In the genomic region with DNA sequence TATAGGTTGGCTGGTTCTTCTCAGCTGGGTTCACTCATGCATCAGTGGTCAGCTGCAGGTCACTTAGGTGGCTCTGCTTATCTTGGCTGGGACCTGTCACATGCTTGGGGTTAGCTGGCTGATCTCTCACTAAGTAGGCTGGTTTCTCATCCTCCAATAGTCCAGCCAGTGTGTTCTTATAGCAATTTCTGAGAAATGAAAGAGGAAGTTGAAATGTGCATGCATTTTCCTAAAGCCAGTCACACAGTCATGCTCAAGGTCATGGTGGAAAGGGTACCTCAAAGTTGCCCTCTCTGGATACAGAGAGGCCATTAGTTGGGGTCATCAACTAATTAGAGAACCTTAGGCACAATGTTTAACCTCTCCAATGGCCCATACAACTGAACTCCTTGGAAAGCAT, we compare ENCODE assay signal across 10 cellular contexts.
DNase-seq lines count a peak whose midpoint lies in the region; ATAC-seq and TF ChIP-seq lines count a peak whose summit lies in the region.
"Had no signal": no experiment of that assay in that cellular context is flagged by ENCODE, and none has a peak within 500 bp of the region (broad histone marks: within the 10 kb centered on the region; RNA-seq: fewer than 3 reads in every experiment).

No MANE protein-coding gene starts in this region.

- no peaks in the 10 kb centered on the region for H3K36me3 ChIP-seq in right atrium auricular region
- H3K36me3 ChIP-seq in uterus = no peaks in the 10 kb centered on the region
- H3K36me3 ChIP-seq: MG63 had no signal

- no peak overlapping the region for H3K4me3 ChIP-seq in right atrium auricular region
- H3K4me3 ChIP-seq in NB4 (ENCODE audit: low read depth, low read length) = no peak overlapping the region
- H3K4me3 ChIP-seq in uterus = no peak overlapping the region
- H3K4me3 ChIP-seq: MG63 had no signal

- no peak overlapping the region for H3K27ac ChIP-seq in right atrium auricular region
- H3K27ac ChIP-seq in uterus = no peak overlapping the region

- H3K9me3 ChIP-seq in right atrium auricular region (no peaks in the 10 kb centered on the region), uterus (no peaks in the 10 kb centered on the region)
- H3K9me3 ChIP-seq: MG63 had no signal

- intact Hi-C loops in Right ventricle myocardium superior (cut with DNase I) = no loop called here
- intact Hi-C loops in uterus (cut with DNase I; ENCODE audit: low total_unique reads) = no loop called here

- ATAC-seq in Right ventricle myocardium superior (ENCODE audit: poor library complexity) = no peak
- ATAC-seq in HG02970 (IDR thresholded peaks at IDR 0.05; ENCODE audit: low FRiP score, unreplicated experiment) = peak; percentile 67
- ATAC-seq in stimulated activated naive CD8-positive, alpha-beta T cell treated with anti-CD3 and anti-CD28 coated beads, Interleukin-15, Interleukin-2, amounts not matched to agents 100 U/mL and 50 U/mL, for 24 hours = no peak

- TF ChIP-seq CTCF in right atrium auricular region (IDR thresholded peaks at IDR 0.05) (no peak), NB4 (IDR thresholded peaks at IDR 0.05; ENCODE audit: low read depth, low read length) (no peak), uterus (IDR thresholded peaks at IDR 0.05) (no peak)

- H3K27me3 ChIP-seq in right atrium auricular region = no peaks in the 10 kb centered on the region
- H3K27me3 ChIP-seq in uterus = no peaks in the 10 kb centered on the region
- H3K27me3 ChIP-seq: MG63 had no signal

- peaks cover 0 to 4% of the 10 kb centered on the region in 2 donors for H3K4me1 ChIP-seq in right atrium auricular region
- H3K4me1 ChIP-seq in uterus = no peaks in the 10 kb centered on the region

- TF ChIP-seq POLR2A in NB4 (IDR thresholded peaks at IDR 0.05; ENCODE audit: extremely low read depth, insufficient read length) (no peak), uterus (IDR thresholded peaks at IDR 0.05) (no peak)

- DNase-seq in right atrium auricular region (ENCODE audit: low spot score) (peak; percentile 18), Right ventricle myocardium superior (no peak), NB4 (ENCODE audit: low read depth) (peak; percentile 61), NCI-H146 treated with DMSO at 0.1 percent for 48 hours (lab: John Stamatoyannopoulos, UW; ENCODE audit: unreplicated experiment) (no peak), 8988T (no peak), uterus (no peak)
- no peak for DNase-seq in stimulated activated naive CD8-positive, alpha-beta T cell treated with anti-CD3 and anti-CD28 coated beads, Interleukin-15, Interleukin-2, amounts not matched to agents 100 U/mL and 50 U/mL, for 24 hours
- DNase-seq: immature natural killer cell had no signal

Comparison
In these comparisons a context has a peak if more than half of its experiments do, and no peak if none do; other contexts are left out.
1. DNase-seq: peak in right atrium auricular region (single experiment) and NB4 (single experiment); none in Right ventricle myocardium superior (single experiment), NCI-H146 treated with DMSO at 0.1 percent for 48 hours (single experiment), 8988T (single experiment), stimulated activated naive CD8-positive, alpha-beta T cell treated with anti-CD3 and anti-CD28 coated beads, Interleukin-15, Interleukin-2, amounts not matched to agents 100 U/mL and 50 U/mL, for 24 hours (single experiment) and uterus (0 of 2).